In the genomic region with DNA sequence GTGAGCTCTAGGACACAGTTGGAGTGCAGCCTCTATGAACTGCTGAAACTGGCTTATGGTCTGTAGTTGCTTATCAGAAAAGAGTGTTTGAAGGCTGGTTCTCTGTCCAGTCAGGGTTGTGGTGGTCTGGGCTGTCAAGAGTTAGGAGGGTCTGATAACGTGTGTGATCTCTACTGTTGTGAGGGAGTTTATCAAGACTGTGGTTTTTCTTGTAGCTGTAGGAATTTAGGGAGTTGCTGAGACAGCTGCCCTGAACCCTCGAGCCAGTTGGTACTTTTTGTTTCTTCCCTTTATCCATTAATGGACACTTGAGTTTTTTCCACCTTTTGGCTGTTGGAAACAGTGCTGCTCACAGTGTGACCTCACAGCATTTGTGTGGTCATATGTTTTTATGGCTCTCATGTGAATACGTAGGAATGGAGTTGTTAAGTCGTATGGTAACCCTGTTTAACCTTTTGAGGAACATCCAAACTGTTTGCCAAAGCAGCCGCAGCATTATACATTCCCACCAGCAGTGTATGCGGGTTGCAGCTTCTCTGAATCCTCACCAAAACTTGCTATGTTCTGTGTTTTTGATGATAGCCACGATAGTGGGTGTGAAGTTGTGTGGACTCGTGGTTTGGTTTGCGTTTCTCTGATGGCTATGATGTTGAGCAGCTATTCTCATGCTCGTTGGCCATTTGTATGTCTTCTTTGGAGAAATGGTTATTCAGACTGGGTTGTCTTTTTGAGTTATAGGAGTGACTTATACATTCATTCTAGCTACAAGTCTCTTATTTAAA, we compare ENCODE assay signal across 1 cellular context.
TF ChIP-seq lines count a peak whose summit lies in the region.

No MANE protein-coding gene starts in this region.

TF ChIP-seq in K562, 482 proteins besides CTCF, POLR2A, EP300 and RAD21 (continued from another document and continues in another):
- TF ChIP-seq, protein P1, sequence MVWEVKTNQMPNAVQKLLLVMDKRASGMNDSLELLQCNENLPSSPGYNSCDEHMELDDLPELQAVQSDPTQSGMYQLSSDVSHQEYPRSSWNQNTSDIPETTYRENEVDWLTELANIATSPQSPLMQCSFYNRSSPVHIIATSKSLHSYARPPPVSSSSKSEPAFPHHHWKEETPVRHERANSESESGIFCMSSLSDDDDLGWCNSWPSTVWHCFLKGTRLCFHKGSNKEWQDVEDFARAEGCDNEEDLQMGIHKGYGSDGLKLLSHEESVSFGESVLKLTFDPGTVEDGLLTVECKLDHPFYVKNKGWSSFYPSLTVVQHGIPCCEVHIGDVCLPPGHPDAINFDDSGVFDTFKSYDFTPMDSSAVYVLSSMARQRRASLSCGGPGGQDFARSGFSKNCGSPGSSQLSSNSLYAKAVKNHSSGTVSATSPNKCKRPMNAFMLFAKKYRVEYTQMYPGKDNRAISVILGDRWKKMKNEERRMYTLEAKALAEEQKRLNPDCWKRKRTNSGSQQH (CRISPR knock-in tag; IDR thresholded peaks at IDR 0.05), result no peak; the same call in none of the 2 replicates
- TF ChIP-seq ZNF785 (CRISPR knock-in tag; IDR thresholded peaks at IDR 0.05) (no peak), RB1 (IDR thresholded peaks at IDR 0.05; ENCODE audit: low read depth) (no peak), PHF20 (IDR thresholded peaks at IDR 0.05; ENCODE audit: partially characterized antibody) (no peak), SRSF3 (IDR thresholded peaks at IDR 0.05; ENCODE audit: insufficient read depth, low read length) (no peak), CHD1 (IDR thresholded peaks at IDR 0.05; ENCODE audit: low read length) (peak; percentile 88), HIVEP1 (CRISPR knock-in tag; IDR thresholded peaks at IDR 0.05) (0 out of 2 replicates have a peak, but pooled peaks have one; percentile 15), ESRRA (IDR thresholded peaks at IDR 0.05; ENCODE audit: borderline replicate concordance, low read depth) (peak; percentile 57; the same call in 1 of the 2 replicates), ZNF263 (CRISPR knock-in tag; IDR thresholded peaks at IDR 0.05; ENCODE audit: borderline replicate concordance) (no peak), HDAC6 (IDR thresholded peaks at IDR 0.05; ENCODE audit: low read depth, low read length) (0 out of 2 replicates have a peak, but pooled peaks have one; percentile 10), ELF4 (CRISPR knock-in tag; IDR thresholded peaks at IDR 0.05) (peak; percentile 92), RFX7 (CRISPR knock-in tag; IDR thresholded peaks at IDR 0.05) (0 out of 2 replicates have a peak, but pooled peaks have one; percentile 7), CBX3 (IDR thresholded peaks at IDR 0.05; ENCODE audit: borderline replicate concordance in 1 of 2, low read length in 2 of 2) (peak in 1 of 2 experiments; percentile 16; a peak in 1 of 3 replicates), YY1 (IDR thresholded peaks at IDR 0.05; ENCODE audit: borderline replicate concordance in 1 of 3, control insufficient read depth in 1 of 3, extremely low read depth in 1 of 3, insufficient read depth in 3 of 3, insufficient read length in 1 of 3, insufficient replicate concordance in 2 of 3, low read depth in 1 of 3, low read length in 2 of 3) (peak in 1 of 3 experiments; percentile 34), ATF7 (IDR thresholded peaks at IDR 0.05) (peak; percentile 12; the same call in 1 of the 2 replicates), TBL1XR1 (IDR thresholded peaks at IDR 0.05; ENCODE audit: low read length in 2 of 2) (peak; percentile 73 to 87; a peak in 2 of 4 replicates), PPARD (CRISPR knock-in tag; IDR thresholded peaks at IDR 0.05) (no peak), TCF3 (CRISPR knock-in tag; IDR thresholded peaks at IDR 0.05) (no peak), ZNF76 (CRISPR knock-in tag; IDR thresholded peaks at IDR 0.05; ENCODE audit: borderline replicate concordance) (no peak), CC2D1A (IDR thresholded peaks at IDR 0.05) (peak; percentile 4; the same call in 1 of the 2 replicates), TAF7 (tag; IDR thresholded peaks at IDR 0.05) (no peak), RBBP5 (IDR thresholded peaks at IDR 0.05; ENCODE audit: borderline replicate concordance, insufficient read depth, low read length, poor library complexity, severe bottlenecking) (no peak), DNMT1 (IDR thresholded peaks at IDR 0.05) (peak; percentile 97)
- TF ChIP-seq, protein P2, sequence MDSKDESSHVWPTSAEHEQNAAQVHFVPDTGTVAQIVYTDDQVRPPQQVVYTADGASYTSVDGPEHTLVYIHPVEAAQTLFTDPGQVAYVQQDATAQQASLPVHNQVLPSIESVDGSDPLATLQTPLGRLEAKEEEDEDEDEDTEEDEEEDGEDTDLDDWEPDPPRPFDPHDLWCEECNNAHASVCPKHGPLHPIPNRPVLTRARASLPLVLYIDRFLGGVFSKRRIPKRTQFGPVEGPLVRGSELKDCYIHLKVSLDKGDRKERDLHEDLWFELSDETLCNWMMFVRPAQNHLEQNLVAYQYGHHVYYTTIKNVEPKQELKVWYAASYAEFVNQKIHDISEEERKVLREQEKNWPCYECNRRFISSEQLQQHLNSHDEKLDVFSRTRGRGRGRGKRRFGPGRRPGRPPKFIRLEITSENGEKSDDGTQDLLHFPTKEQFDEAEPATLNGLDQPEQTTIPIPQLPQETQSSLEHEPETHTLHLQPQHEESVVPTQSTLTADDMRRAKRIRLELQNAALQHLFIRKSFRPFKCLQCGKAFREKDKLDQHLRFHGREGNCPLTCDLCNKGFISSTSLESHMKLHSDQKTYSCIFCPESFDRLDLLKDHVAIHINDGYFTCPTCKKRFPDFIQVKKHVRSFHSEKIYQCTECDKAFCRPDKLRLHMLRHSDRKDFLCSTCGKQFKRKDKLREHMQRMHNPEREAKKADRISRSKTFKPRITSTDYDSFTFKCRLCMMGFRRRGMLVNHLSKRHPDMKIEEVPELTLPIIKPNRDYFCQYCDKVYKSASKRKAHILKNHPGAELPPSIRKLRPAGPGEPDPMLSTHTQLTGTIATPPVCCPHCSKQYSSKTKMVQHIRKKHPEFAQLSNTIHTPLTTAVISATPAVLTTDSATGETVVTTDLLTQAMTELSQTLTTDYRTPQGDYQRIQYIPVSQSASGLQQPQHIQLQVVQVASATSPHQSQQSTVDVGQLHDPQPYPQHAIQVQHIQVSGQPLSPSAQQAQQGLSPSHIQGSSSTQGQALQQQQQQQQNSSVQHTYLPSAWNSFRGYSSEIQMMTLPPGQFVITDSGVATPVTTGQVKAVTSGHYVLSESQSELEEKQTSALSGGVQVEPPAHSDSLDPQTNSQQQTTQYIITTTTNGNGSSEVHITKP (IDR thresholded peaks at IDR 0.05; ENCODE audit: partially characterized antibody), result no peak
- TF ChIP-seq, protein P3, sequence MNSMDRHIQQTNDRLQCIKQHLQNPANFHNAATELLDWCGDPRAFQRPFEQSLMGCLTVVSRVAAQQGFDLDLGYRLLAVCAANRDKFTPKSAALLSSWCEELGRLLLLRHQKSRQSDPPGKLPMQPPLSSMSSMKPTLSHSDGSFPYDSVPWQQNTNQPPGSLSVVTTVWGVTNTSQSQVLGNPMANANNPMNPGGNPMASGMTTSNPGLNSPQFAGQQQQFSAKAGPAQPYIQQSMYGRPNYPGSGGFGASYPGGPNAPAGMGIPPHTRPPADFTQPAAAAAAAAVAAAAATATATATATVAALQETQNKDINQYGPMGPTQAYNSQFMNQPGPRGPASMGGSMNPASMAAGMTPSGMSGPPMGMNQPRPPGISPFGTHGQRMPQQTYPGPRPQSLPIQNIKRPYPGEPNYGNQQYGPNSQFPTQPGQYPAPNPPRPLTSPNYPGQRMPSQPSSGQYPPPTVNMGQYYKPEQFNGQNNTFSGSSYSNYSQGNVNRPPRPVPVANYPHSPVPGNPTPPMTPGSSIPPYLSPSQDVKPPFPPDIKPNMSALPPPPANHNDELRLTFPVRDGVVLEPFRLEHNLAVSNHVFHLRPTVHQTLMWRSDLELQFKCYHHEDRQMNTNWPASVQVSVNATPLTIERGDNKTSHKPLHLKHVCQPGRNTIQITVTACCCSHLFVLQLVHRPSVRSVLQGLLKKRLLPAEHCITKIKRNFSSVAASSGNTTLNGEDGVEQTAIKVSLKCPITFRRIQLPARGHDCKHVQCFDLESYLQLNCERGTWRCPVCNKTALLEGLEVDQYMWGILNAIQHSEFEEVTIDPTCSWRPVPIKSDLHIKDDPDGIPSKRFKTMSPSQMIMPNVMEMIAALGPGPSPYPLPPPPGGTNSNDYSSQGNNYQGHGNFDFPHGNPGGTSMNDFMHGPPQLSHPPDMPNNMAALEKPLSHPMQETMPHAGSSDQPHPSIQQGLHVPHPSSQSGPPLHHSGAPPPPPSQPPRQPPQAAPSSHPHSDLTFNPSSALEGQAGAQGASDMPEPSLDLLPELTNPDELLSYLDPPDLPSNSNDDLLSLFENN (IDR thresholded peaks at IDR 0.05; ENCODE audit: low read depth in 2 of 2, low read length in 2 of 2), result peak in 1 of 2 experiments; percentile 54; a peak in 2 of 4 replicates
- TF ChIP-seq, protein P4, sequence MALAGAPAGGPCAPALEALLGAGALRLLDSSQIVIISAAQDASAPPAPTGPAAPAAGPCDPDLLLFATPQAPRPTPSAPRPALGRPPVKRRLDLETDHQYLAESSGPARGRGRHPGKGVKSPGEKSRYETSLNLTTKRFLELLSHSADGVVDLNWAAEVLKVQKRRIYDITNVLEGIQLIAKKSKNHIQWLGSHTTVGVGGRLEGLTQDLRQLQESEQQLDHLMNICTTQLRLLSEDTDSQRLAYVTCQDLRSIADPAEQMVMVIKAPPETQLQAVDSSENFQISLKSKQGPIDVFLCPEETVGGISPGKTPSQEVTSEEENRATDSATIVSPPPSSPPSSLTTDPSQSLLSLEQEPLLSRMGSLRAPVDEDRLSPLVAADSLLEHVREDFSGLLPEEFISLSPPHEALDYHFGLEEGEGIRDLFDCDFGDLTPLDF (CRISPR knock-in tag; IDR thresholded peaks at IDR 0.05), result no peak
- TF ChIP-seq, protein P5, sequence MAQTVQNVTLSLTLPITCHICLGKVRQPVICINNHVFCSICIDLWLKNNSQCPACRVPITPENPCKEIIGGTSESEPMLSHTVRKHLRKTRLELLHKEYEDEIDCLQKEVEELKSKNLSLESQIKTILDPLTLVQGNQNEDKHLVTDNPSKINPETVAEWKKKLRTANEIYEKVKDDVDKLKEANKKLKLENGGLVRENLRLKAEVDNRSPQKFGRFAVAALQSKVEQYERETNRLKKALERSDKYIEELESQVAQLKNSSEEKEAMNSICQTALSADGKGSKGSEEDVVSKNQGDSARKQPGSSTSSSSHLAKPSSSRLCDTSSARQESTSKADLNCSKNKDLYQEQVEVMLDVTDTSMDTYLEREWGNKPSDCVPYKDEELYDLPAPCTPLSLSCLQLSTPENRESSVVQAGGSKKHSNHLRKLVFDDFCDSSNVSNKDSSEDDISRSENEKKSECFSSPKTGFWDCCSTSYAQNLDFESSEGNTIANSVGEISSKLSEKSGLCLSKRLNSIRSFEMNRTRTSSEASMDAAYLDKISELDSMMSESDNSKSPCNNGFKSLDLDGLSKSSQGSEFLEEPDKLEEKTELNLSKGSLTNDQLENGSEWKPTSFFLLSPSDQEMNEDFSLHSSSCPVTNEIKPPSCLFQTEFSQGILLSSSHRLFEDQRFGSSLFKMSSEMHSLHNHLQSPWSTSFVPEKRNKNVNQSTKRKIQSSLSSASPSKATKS (CRISPR knock-in tag; IDR thresholded peaks at IDR 0.05), result 0 out of 2 replicates have a peak, but pooled peaks have one; percentile 9
- TF ChIP-seq, protein P6, sequence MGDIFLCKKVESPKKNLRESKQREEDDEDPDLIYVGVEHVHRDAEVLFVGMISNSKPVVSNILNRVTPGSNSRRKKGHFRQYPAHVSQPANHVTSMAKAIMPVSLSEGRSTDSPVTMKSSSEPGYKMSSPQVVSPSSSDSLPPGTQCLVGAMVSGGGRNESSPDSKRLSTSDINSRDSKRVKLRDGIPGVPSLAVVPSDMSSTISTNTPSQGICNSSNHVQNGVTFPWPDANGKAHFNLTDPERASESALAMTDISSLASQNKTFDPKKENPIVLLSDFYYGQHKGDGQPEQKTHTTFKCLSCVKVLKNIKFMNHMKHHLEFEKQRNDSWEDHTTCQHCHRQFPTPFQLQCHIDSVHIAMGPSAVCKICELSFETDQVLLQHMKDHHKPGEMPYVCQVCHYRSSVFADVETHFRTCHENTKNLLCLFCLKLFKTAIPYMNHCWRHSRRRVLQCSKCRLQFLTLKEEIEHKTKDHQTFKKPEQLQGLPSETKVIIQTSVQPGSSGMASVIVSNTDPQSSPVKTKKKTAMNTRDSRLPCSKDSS (IDR thresholded peaks at IDR 0.05; ENCODE audit: low read depth, partially characterized antibody), result no peak
- TF ChIP-seq, protein P7, sequence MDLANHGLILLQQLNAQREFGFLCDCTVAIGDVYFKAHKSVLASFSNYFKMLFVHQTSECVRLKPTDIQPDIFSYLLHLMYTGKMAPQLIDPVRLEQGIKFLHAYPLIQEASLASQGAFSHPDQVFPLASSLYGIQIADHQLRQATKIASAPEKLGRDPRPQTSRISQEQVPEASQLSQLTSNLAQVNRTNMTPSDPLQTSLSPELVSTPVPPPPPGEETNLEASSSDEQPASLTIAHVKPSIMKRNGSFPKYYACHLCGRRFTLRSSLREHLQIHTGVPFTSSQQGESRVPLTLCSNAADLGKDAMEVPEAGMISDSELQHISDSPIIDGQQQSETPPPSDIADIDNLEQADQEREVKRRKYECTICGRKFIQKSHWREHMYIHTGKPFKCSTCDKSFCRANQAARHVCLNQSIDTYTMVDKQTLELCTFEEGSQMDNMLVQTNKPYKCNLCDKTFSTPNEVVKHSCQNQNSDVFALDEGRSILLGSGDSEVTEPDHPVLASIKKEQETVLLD (IDR thresholded peaks at IDR 0.05), result peak; percentile 62
- TF ChIP-seq, protein P8, sequence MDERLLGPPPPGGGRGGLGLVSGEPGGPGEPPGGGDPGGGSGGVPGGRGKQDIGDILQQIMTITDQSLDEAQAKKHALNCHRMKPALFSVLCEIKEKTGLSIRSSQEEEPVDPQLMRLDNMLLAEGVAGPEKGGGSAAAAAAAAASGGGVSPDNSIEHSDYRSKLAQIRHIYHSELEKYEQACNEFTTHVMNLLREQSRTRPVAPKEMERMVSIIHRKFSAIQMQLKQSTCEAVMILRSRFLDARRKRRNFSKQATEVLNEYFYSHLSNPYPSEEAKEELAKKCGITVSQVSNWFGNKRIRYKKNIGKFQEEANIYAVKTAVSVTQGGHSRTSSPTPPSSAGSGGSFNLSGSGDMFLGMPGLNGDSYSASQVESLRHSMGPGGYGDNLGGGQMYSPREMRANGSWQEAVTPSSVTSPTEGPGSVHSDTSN (CRISPR knock-in tag; IDR thresholded peaks at IDR 0.05; ENCODE audit: low read depth), result no peak
- TF ChIP-seq, protein P8 (tag; conservative IDR thresholded peaks at IDR 0.05; ENCODE audit: low read depth), result no peak
